Comparison of ENCODE assay signal across 8 cellular contexts in genomic region chr22:46614070-46614931, GRCh38. TPM values are rescaled to one million over a fixed set of nuclear protein-coding genes. Genes with fewer than 3 reads are reported as not detected.
DNase-seq lines count a peak whose midpoint lies in the region; ATAC-seq, FAIRE-seq and TF ChIP-seq lines count a peak whose summit lies in the region.

No MANE protein-coding gene starts in this region.

- H3K27me3 ChIP-seq in bronchial epithelial cell (ENCODE audit: control insufficient read depth, insufficient read depth, low read length): no peaks in the 10 kb centered on the region

- ATAC-seq in GM19035 (IDR thresholded peaks at IDR 0.05; ENCODE audit: unreplicated experiment): no peak

- peak; percentile 7 for FAIRE-seq in bronchial epithelial cell (lab: Jason Lieb, UNC)

- DNase-seq in activated CD4-positive, alpha-beta T cell treated with anti-CD3 and anti-CD28 coated beads for 24 hours (ENCODE audit: low read depth in 2 of 2): peak; percentile 29 to 33
- DNase-seq in bronchial epithelial cell (ENCODE audit: low read depth): no peak
- DNase-seq in stimulated activated CD4-positive, alpha-beta T cell treated with anti-CD3 and anti-CD28 coated beads, TNF-alpha, amount 100 ng/mL, for 24 hours (ENCODE audit: low read depth in 3 of 3): peak; percentile 35 to 52 (median 42)
- DNase-seq in HCEC 1CT: no peak
- DNase-seq in midbrain (lab: John Stamatoyannopoulos, UW): no peak
- no peak for DNase-seq in NOMO-1 treated with DMSO at 0.1 percent for 48 hours (lab: John Stamatoyannopoulos, UW; ENCODE audit: unreplicated experiment)

- peak; percentile 28 for TF ChIP-seq POLR2A in GM18526 (IDR thresholded peaks at IDR 0.05; ENCODE audit: extremely low read depth, insufficient read length)

- no peak for TF ChIP-seq CTCF in bronchial epithelial cell (IDR thresholded peaks at IDR 0.05; ENCODE audit: insufficient read depth, low read length, severe bottlenecking)

- no peaks in the 10 kb centered on the region for H3K36me3 ChIP-seq in bronchial epithelial cell (ENCODE audit: control insufficient read depth, insufficient read depth, low read length)

- no peak overlapping the region for H3K4me3 ChIP-seq in bronchial epithelial cell (ENCODE audit: low read depth, low read length)

RNA-seq across cellular contexts. Expression of gene GRAMD4, which starts 5.9 kb away (rescaled TPM):
- 16.8 and 27.3 TPM in 2 replicates for total RNA-seq in bronchial epithelial cell

Comparison
In these comparisons a context has a peak if more than half of its experiments do, and no peak if none do; other contexts are left out.
1. DNase-seq: peak in activated CD4-positive, alpha-beta T cell treated with anti-CD3 and anti-CD28 coated beads for 24 hours (2 of 2) and stimulated activated CD4-positive, alpha-beta T cell treated with anti-CD3 and anti-CD28 coated beads, TNF-alpha, amount 100 ng/mL, for 24 hours (3 of 3); none in bronchial epithelial cell (single experiment), HCEC 1CT (single experiment), midbrain (single experiment) and NOMO-1 treated with DMSO at 0.1 percent for 48 hours (single experiment).